In genomic region chr13:98493035-98493401, GRCh38 we compare ENCODE assay signal across 1 cellular context.
TF ChIP-seq lines count a peak whose summit lies in the region.

No MANE protein-coding gene starts in this region.

TF ChIP-seq in SK-N-SH treated with all-trans-retinoic acid at 6 μM for 48 hours, 23 proteins besides CTCF, POLR2A, EP300 and RAD21 (continued from another document):
- no peak for TF ChIP-seq PATZ1 (CRISPR knock-in tag; IDR thresholded peaks at IDR 0.05; ENCODE audit: borderline replicate concordance)
- TF ChIP-seq CSDC2 (CRISPR knock-in tag; IDR thresholded peaks at IDR 0.05) = no peak
- no peak for TF ChIP-seq ZNF8 (CRISPR knock-in tag; IDR thresholded peaks at IDR 0.05)
- TF ChIP-seq ZNF565 (CRISPR knock-in tag; conservative IDR thresholded peaks at IDR 0.05; ENCODE audit: low read depth) = no peak
